In genomic region chr2:190319557-190320498, GRCh38 we compare ENCODE assay signal across 1 cellular context.
A peak's percentile ranks its signal among the peaks of the same experiment; 100 is the strongest.
TF ChIP-seq lines count a peak whose summit lies in the region.

Gene HIBCH (minus strand): TSS chr2:190319826. CDS start chr2:190319750, 76 bp downstream.

TF ChIP-seq in HepG2, 621 proteins besides CTCF, POLR2A, EP300 and RAD21 (continued from another document):
- TF ChIP-seq ATF4 (CRISPR knock-in tag; IDR thresholded peaks at IDR 0.05) = no peak
- TF ChIP-seq PATZ1 (CRISPR knock-in tag; IDR thresholded peaks at IDR 0.05) = peak; percentile 76
- peak; percentile 81; the same call in 1 of the 2 replicates for TF ChIP-seq JUN (CRISPR knock-in tag; IDR thresholded peaks at IDR 0.05)
- TF ChIP-seq ZNF724P (CRISPR knock-in tag; IDR thresholded peaks at IDR 0.05; ENCODE audit: borderline replicate concordance) = 0 out of 2 replicates have a peak, but pooled peaks have one; percentile 58
- TF ChIP-seq ESRRA (CRISPR knock-in tag; IDR thresholded peaks at IDR 0.05; ENCODE audit: low read depth) = no peak; the same call in 1 of the 2 replicates
- TF ChIP-seq ZNF672 (CRISPR knock-in tag; IDR thresholded peaks at IDR 0.05) = no peak
- peak; percentile 83 for TF ChIP-seq SOX5 (CRISPR knock-in tag; IDR thresholded peaks at IDR 0.05; ENCODE audit: borderline replicate concordance)
- no peak for TF ChIP-seq ZC3H4 (CRISPR knock-in tag; IDR thresholded peaks at IDR 0.05; ENCODE audit: borderline replicate concordance)
